Comparison of ENCODE assay signal across 8 cellular contexts in genomic region chr13:75876371-75877050, GRCh38.
A peak's percentile ranks its signal among the peaks of the same experiment; 100 is the strongest.
DNase-seq lines count a peak whose midpoint lies in the region; ATAC-seq and TF ChIP-seq lines count a peak whose summit lies in the region.

No MANE protein-coding gene starts in this region.

- TF ChIP-seq CTCF in GM10248 (IDR thresholded peaks at IDR 0.05; ENCODE audit: control extremely low read depth, extremely low read depth, low read depth, missing control alignments), result peak; percentile 88
- TF ChIP-seq CTCF in LNCAP (IDR thresholded peaks at IDR 0.05), result peak; percentile 76

- H2AK5ac ChIP-seq in trophoblast cell (ENCODE audit: low read length), result no peak overlapping the region

- WGBS in trophoblast cell (ENCODE audit: extremely low coverage, insufficient coverage, insufficient read length), result no CpG with 5 or more reads among the region's 10 CpGs
- WGBS in aorta, 2 donors, result 8% methylated on average over 10 of the region's 10 CpGs

- peak overlapping the region; percentile 15 for H2BK12ac ChIP-seq in trophoblast cell (ENCODE audit: low read length)

- H2AFZ ChIP-seq in trophoblast cell (ENCODE audit: insufficient read depth, low read length, poor library complexity), result peak overlapping the region; percentile 70

- H3K27ac ChIP-seq in trophoblast cell (ENCODE audit: low read depth, low read length), result no peak overlapping the region
- H3K27ac ChIP-seq in aorta (ENCODE audit: low read depth in 1 of 2, low read length in 2 of 2), result no peak overlapping the region

- peak overlapping the region; percentile 6 for H2BK120ac ChIP-seq in trophoblast cell (ENCODE audit: insufficient read depth, low read length, poor library complexity)

- no peak overlapping the region for H3K4me2 ChIP-seq in trophoblast cell (ENCODE audit: low read length)

- peak overlapping the region; percentile 50 for H2BK5ac ChIP-seq in trophoblast cell (ENCODE audit: low read depth, low read length, poor library complexity)

- peak overlapping the region; percentile 86 for H4K91ac ChIP-seq in trophoblast cell (ENCODE audit: low read depth, low read length)

- POLR2A ChIA-PET in GM10248 (lab: Yijun Ruan, JAX), result no interaction called here

- H3K14ac ChIP-seq in trophoblast cell (ENCODE audit: low read length), result no peak overlapping the region

- ATAC-seq in aorta (ENCODE audit: low FRiP score), result peak; percentile 92

- CTCF ChIA-PET in GM10248 (lab: Yijun Ruan, JAX), result interaction anchor here (0.6 to 6.5 kb wide), 51 partner anchors 9 to 1689 kb away, joined by 3 to 57 read pairs (median 3); no protein-coding TSS in a partner anchor

- no peaks in the 10 kb centered on the region for H3K79me2 ChIP-seq in trophoblast cell (ENCODE audit: control insufficient read depth, insufficient read depth, low read length, poor library complexity)

- peak; percentile 42 for DNase-seq in GM10248 (ENCODE audit: extremely low spot score)
- peak; percentile 43 for DNase-seq in H4 (ENCODE audit: low spot score)
- DNase-seq in SIG-M5 (lab: John Stamatoyannopoulos, UW), result peak; percentile 20
- DNase-seq in activated naive CD4-positive, alpha-beta T cell treated with Interleukin-2 at 50 U/mL for 16 hours, result peak; percentile 52
- DNase-seq in globus pallidus (ENCODE audit: low spot score), result peak; percentile 62
- DNase-seq in trophoblast cell, result peak; percentile 34 to 74
- DNase-seq in aorta, result peak; percentile 51 to 71

- no peak overlapping the region for H3K23ac ChIP-seq in trophoblast cell (ENCODE audit: low read length)

- H3K18ac ChIP-seq in trophoblast cell (ENCODE audit: low read length), result no peak overlapping the region

- H3K4me3 ChIP-seq in trophoblast cell (ENCODE audit: low read depth, low read length), result no peak overlapping the region
- H3K4me3 ChIP-seq in aorta (ENCODE audit: low read length in 2 of 2), result no peak overlapping the region

- H3K27me3 ChIP-seq in trophoblast cell (ENCODE audit: insufficient read depth, low read length) (no peaks in the 10 kb centered on the region), aorta (ENCODE audit: control insufficient read depth in 1 of 2, insufficient read depth in 2 of 2, low read length in 1 of 2) (no peaks in the 10 kb centered on the region)

- H3K4ac ChIP-seq in trophoblast cell (ENCODE audit: low read depth, low read length), result no peak overlapping the region

- H3K4me1 ChIP-seq in trophoblast cell (ENCODE audit: control insufficient read depth in 1 of 2, insufficient read depth in 2 of 2, low read length in 2 of 2) (peaks cover 2 to 5% of the 10 kb centered on the region in 2 experiments), aorta (ENCODE audit: control insufficient read depth in 1 of 2, insufficient read depth in 2 of 2, low read length in 2 of 2) (peaks cover 0 to 5% of the 10 kb centered on the region in 2 donors)

- H4K12ac ChIP-seq in trophoblast cell (ENCODE audit: low read depth, low read length), result no peak overlapping the region

- intact Hi-C loops in aorta (cut with DNase I), result loop anchor here (5.0 to 10.0 kb wide), 3 partner anchors 138 to 1026 kb away; no protein-coding TSS in a partner anchor

- no peak overlapping the region for H4K8ac ChIP-seq in trophoblast cell (ENCODE audit: low read depth, low read length)

- no peak overlapping the region for H3K9ac ChIP-seq in trophoblast cell (ENCODE audit: low read length)

- peaks cover 1% of the 10 kb centered on the region for H3K9me3 ChIP-seq in trophoblast cell (ENCODE audit: insufficient read depth, low read depth, low read length)
- H3K9me3 ChIP-seq in aorta (ENCODE audit: control insufficient read depth, low read length), result no peaks in the 10 kb centered on the region

- no peaks in the 10 kb centered on the region for H3K36me3 ChIP-seq in trophoblast cell (ENCODE audit: control insufficient read depth in 1 of 2, insufficient read depth in 2 of 2, low read length in 2 of 2)
- H3K36me3 ChIP-seq in aorta (ENCODE audit: control insufficient read depth in 1 of 2, insufficient read depth in 2 of 2, low read length in 1 of 2), result no peaks in the 10 kb centered on the region

- H3K79me1 ChIP-seq in trophoblast cell (ENCODE audit: low read length), result peaks cover 2% of the 10 kb centered on the region
